Comparison of ENCODE assay signal across 20 cellular contexts in genomic region chr9:5460157-5460556, GRCh38. TPM values are rescaled to one million over a fixed set of nuclear protein-coding genes. Genes with fewer than 3 reads are reported as not detected.
DNase-seq lines count a peak whose midpoint lies in the region; ATAC-seq, FAIRE-seq and TF ChIP-seq lines count a peak whose summit lies in the region.
"Had no signal": no experiment of that assay in that cellular context is flagged by ENCODE, and none has a peak within 500 bp of the region (broad histone marks: within the 10 kb centered on the region; RNA-seq: fewer than 3 reads in every experiment).

No MANE protein-coding gene starts in this region.

- WGBS in GM12878 (ENCODE audit: insufficient coverage, insufficient replicate concordance, low lambda C conversion rate, missing lambda C conversion rate): 7% methylated on average over 1 of the region's 1 CpG
- WGBS in upper lobe of left lung, 2 donors: 70 to 78% methylated on average over 1 of the region's 1 CpG
- 84 to 100% methylated on average over 1 of the region's 1 CpG for WGBS in thyroid gland, 2 donors

- H3K4me3 ChIP-seq in OCI-LY3 (ENCODE audit: low read length): peak overlapping the region; percentile 42; the same call in 1 of the 2 replicates
- H3K4me3 ChIP-seq in GM12878: peak overlapping the region; percentile 35; the same call in 1 of the 2 replicates
- H3K4me3 ChIP-seq in upper lobe of left lung: no peak overlapping the region
- no peak overlapping the region for H3K4me3 ChIP-seq in thyroid gland (replicated peaks in 1 of 3)
- H3K4me3 ChIP-seq: coronary artery, sigmoid colon had no signal

- peaks cover 46% of the 10 kb centered on the region for H3K4me1 Mint-ChIP-seq in activated naive CD4-positive, alpha-beta T cell treated with anti-CD3 and anti-CD28 coated beads, Interleukin-2, amount 50 U/mL, for 24 hours
- no peaks in the 10 kb centered on the region for H3K4me1 Mint-ChIP-seq in osteocyte (ENCODE audit: unreplicated experiment)
- H3K4me1 Mint-ChIP-seq: nephron had no signal

- in situ Hi-C loops in GM12878 (cut with MboI): no loop called here

- intact Hi-C loops in GM12878 (cut with micrococcal nuclease; ENCODE audit: unreplicated experiment): no loop called here
- intact Hi-C loops in thyroid gland (cut with DNase I): no loop called here

- H3K4me1 ChIP-seq in OCI-LY3 (ENCODE audit: low read length): peaks cover 72% of the 10 kb centered on the region
- H3K4me1 ChIP-seq in GM12878 (ENCODE audit: control insufficient read depth, insufficient read depth, low read length): peaks cover 39% of the 10 kb centered on the region
- peaks cover 8 to 12% (median 9%) of the 10 kb centered on the region in 4 donors for H3K4me1 ChIP-seq in upper lobe of left lung
- H3K4me1 ChIP-seq in thyroid gland: no peaks in the 10 kb centered on the region
- H3K4me1 ChIP-seq: sigmoid colon had no signal

- no peaks in the 10 kb centered on the region for H4K20me1 ChIP-seq in OCI-LY3 (ENCODE audit: insufficient read depth, low read length)
- no peaks in the 10 kb centered on the region for H4K20me1 ChIP-seq in GM12878 (ENCODE audit: control insufficient read depth, insufficient read depth)

- TF ChIP-seq EP300 in GM12878 (IDR thresholded peaks at IDR 0.05; ENCODE audit: borderline replicate concordance in 1 of 2, control insufficient read depth in 1 of 2, low read depth in 2 of 2, low read length in 2 of 2): no peak
- TF ChIP-seq EP300 in upper lobe of left lung (IDR thresholded peaks at IDR 0.05): no peak

- TF ChIP-seq RAD21 in GM12878 (IDR thresholded peaks at IDR 0.05; ENCODE audit: insufficient read depth, low read depth, low read length): no peak

- H3K9me3 ChIP-seq in OCI-LY3 (ENCODE audit: insufficient read depth, low read length): no peaks in the 10 kb centered on the region
- H3K9me3 ChIP-seq in GM12878 (replicated peaks; ENCODE audit: control insufficient read depth, insufficient read depth, low read length): no peaks in the 10 kb centered on the region; the same call in 1 of the 3 replicates
- no peaks in the 10 kb centered on the region for H3K9me3 ChIP-seq in upper lobe of left lung
- H3K9me3 ChIP-seq in thyroid gland: no peaks in the 10 kb centered on the region
- H3K9me3 ChIP-seq: sigmoid colon had no signal

- H3K9me3 Mint-ChIP-seq in activated naive CD4-positive, alpha-beta T cell treated with anti-CD3 and anti-CD28 coated beads, Interleukin-2, amount 50 U/mL, for 24 hours: peaks cover 10% of the 10 kb centered on the region
- no peaks in the 10 kb centered on the region for H3K9me3 Mint-ChIP-seq in osteocyte (ENCODE audit: unreplicated experiment)
- H3K9me3 Mint-ChIP-seq: H9, nephron had no signal

- no peak for DNase-seq in activated naive CD4-positive, alpha-beta T cell treated with anti-CD3 and anti-CD28 coated beads, Interleukin-2, amount 50 U/mL, for 16 hours
- DNase-seq in GM12878 (ENCODE audit: low read depth, low spot score): no peak
- DNase-seq in upper lobe of left lung: no peak
- no peak for DNase-seq in osteocyte (ENCODE audit: extremely low spot score, unreplicated experiment)
- DNase-seq in thyroid gland: no peak
- DNase-seq: amniotic stem cell, H9, NCI-H1092, NCI-H2029, NCI-H446, posterior cingulate gyrus, sigmoid colon had no signal

- peaks cover 3% of the 10 kb centered on the region; the same call in 1 of the 2 replicates for H3K79me2 ChIP-seq in OCI-LY3 (ENCODE audit: low read length)
- peaks cover 73% of the 10 kb centered on the region for H3K79me2 ChIP-seq in GM12878 (ENCODE audit: control insufficient read depth, insufficient read depth, low read length)

- SMC1A ChIA-PET in GM12878 (lab: Charles Lee; ENCODE audit: uncharacterized antibody, unreplicated experiment): interaction anchor here (0.7 to 8.9 kb wide), 22 partner anchors 9 to 168 kb away, joined by 3 to 90 read pairs (median 8); partner anchors contain the start of genes CD274, PDCD1LG2 and RIC1

- RAD21 ChIA-PET in GM12878 (lab: Charles Lee; ENCODE audit: unreplicated experiment): interaction anchor here (0.8 to 5.6 kb wide), 21 partner anchors 10 to 371 kb away, joined by 3 to 39 read pairs (median 5); partner anchors contain the start of genes CD274, PDCD1LG2 and PLGRKT

- H3K27ac ChIP-seq in OCI-LY3 (ENCODE audit: low read length) (peak overlapping the region; percentile 91), GM12878 (ENCODE audit: control insufficient read depth, insufficient read depth) (peak overlapping the region; percentile 76), upper lobe of left lung (peak overlapping the region in 3 of 4 donors; percentile 23 to 53 (median 49)), thyroid gland (no peak overlapping the region)
- H3K27ac ChIP-seq: coronary artery, sigmoid colon had no signal

- TF ChIP-seq CTCF in OCI-LY3 (IDR thresholded peaks at IDR 0.05; ENCODE audit: low read depth, low read length): no peak
- TF ChIP-seq CTCF in GM12878 (IDR thresholded peaks at IDR 0.05 in 2 of 3, conservative IDR thresholded peaks at IDR 0.05 in 1 of 3; ENCODE audit: control insufficient read depth in 2 of 3, extremely low read depth in 1 of 3, insufficient read depth in 1 of 3, low read depth in 3 of 3, low read length in 3 of 3): no peak
- TF ChIP-seq CTCF in upper lobe of left lung (IDR thresholded peaks at IDR 0.05): no peak
- no peak for TF ChIP-seq CTCF in osteocyte (IDR thresholded peaks at IDR 0.05)
- TF ChIP-seq CTCF in thyroid gland (IDR thresholded peaks at IDR 0.05): no peak

- POLR2A ChIA-PET in GM12878 (lab: Charles Lee): interaction anchor here (0.9 to 2.2 kb wide), 11 partner anchors 10 to 168 kb away, joined by 3 to 13 read pairs (median 5); partner anchors contain the start of genes CD274 and PLGRKT

- H3K4me3 Mint-ChIP-seq in activated naive CD4-positive, alpha-beta T cell treated with anti-CD3 and anti-CD28 coated beads, Interleukin-2, amount 50 U/mL, for 24 hours: peak overlapping the region; percentile 67
- H3K4me3 Mint-ChIP-seq in osteocyte (ENCODE audit: unreplicated experiment): no peak overlapping the region
- H3K4me3 Mint-ChIP-seq: H9, nephron had no signal

- H3K27me3 ChIP-seq in OCI-LY3 (ENCODE audit: low read depth, low read length) (no peaks in the 10 kb centered on the region), GM12878 (replicated peaks in 1 of 2; ENCODE audit: control insufficient read depth in 2 of 2, insufficient read depth in 2 of 2, low read length in 1 of 2) (no peaks in the 10 kb centered on the region), upper lobe of left lung (no peaks in the 10 kb centered on the region), thyroid gland (no peaks in the 10 kb centered on the region)
- H3K27me3 ChIP-seq: sigmoid colon had no signal

- H2AFZ ChIP-seq in OCI-LY3 (ENCODE audit: low read depth, low read length): no peak overlapping the region
- no peak overlapping the region for H2AFZ ChIP-seq in GM12878 (ENCODE audit: control insufficient read depth, low read depth, low read length)

- H3K36me3 Mint-ChIP-seq in activated naive CD4-positive, alpha-beta T cell treated with anti-CD3 and anti-CD28 coated beads, Interleukin-2, amount 50 U/mL, for 24 hours: peaks cover 56% of the 10 kb centered on the region
- no peaks in the 10 kb centered on the region for H3K36me3 Mint-ChIP-seq in osteocyte (ENCODE audit: unreplicated experiment)

- peak; percentile 53 for ATAC-seq in GM12878
- no peak for ATAC-seq in upper lobe of left lung (ENCODE audit: low FRiP score in 2 of 2)
- ATAC-seq: Panc1 had no signal

- H3K4me2 ChIP-seq in OCI-LY3 (ENCODE audit: low read length): peak overlapping the region; percentile 69
- peak overlapping the region; percentile 52 for H3K4me2 ChIP-seq in GM12878 (ENCODE audit: control insufficient read depth, insufficient read depth)

- H3K27me3 Mint-ChIP-seq in activated naive CD4-positive, alpha-beta T cell treated with anti-CD3 and anti-CD28 coated beads, Interleukin-2, amount 50 U/mL, for 24 hours: no peaks in the 10 kb centered on the region
- H3K27me3 Mint-ChIP-seq in osteocyte (ENCODE audit: unreplicated experiment): no peaks in the 10 kb centered on the region

- TF ChIP-seq POLR2A in GM12878 (IDR thresholded peaks at IDR 0.05; ENCODE audit: low read depth, low read length) (no peak), upper lobe of left lung (IDR thresholded peaks at IDR 0.05) (no peak), thyroid gland (IDR thresholded peaks at IDR 0.05) (no peak)

- H3K27ac Mint-ChIP-seq in activated naive CD4-positive, alpha-beta T cell treated with anti-CD3 and anti-CD28 coated beads, Interleukin-2, amount 50 U/mL, for 24 hours: peak overlapping the region; percentile 95
- H3K27ac Mint-ChIP-seq in osteocyte (ENCODE audit: unreplicated experiment): no peak overlapping the region
- H3K27ac Mint-ChIP-seq: nephron had no signal

- H3K9ac ChIP-seq in OCI-LY3 (ENCODE audit: low read length) (peak overlapping the region; percentile 54), GM12878 (ENCODE audit: control insufficient read depth, insufficient read depth, low read length) (peak overlapping the region; percentile 56)

- CTCF ChIA-PET in GM12878 (lab: Yijun Ruan, JAX): interaction anchor here (0.9 to 3.0 kb wide), 7 partner anchors 8 to 141 kb away, joined by 3 to 8 read pairs (median 5); no protein-coding TSS in a partner anchor

- no TSS peak for BruUV-seq in GM12878 (replicated peaks; lab: Mats Ljungman, UMichigan)

- peak; percentile 35 for FAIRE-seq in GM12878 (lab: Jason Lieb, UNC)
- FAIRE-seq: bronchial epithelial cell, endometrium had no signal

- H3K36me3 ChIP-seq in OCI-LY3 (replicated peaks; ENCODE audit: low read depth, low read length) (peaks cover 24% of the 10 kb centered on the region), GM12878 (ENCODE audit: control insufficient read depth in 2 of 2, insufficient read depth in 2 of 2, low read length in 1 of 2) (peaks cover 15 to 22% of the 10 kb centered on the region in 2 experiments), upper lobe of left lung (peaks cover 0 to 56% (median 9%) of the 10 kb centered on the region in 4 donors), thyroid gland (peaks cover 0 to 7% of the 10 kb centered on the region in 2 donors)

RNA-seq across cellular contexts. Expression of gene CD274, which starts 9.8 kb away (rescaled TPM):
- 338 and 344 TPM in 2 replicates for total RNA-seq in GM12878 (2013; cell fraction: nucleolus; rRNA removed)
- total RNA-seq in GM12878 (2014; rRNA removed): 27.6 and 36.9 TPM in 2 replicates
- 28.4 and 32.0 TPM in 2 replicates for total RNA-seq in GM12878 (2014; rRNA removed; fragmentation: Illumina TruSeq; extraction: Trizol)
- total RNA-seq in GM12878 (2021): 23.5 and 26.6 TPM in 2 replicates
- polyA plus RNA-seq in GM12878 (2011; ENCODE audit: low read depth): 13.3 TPM
- polyA plus RNA-seq in GM12878 (2011; rRNA removed): 128 and 134 TPM in 2 replicates
- polyA plus RNA-seq in GM12878 (2011; cell fraction: cytosol; rRNA removed): 38.8 and 53.1 TPM in 2 replicates
- 186 and 257 TPM in 2 replicates for polyA plus RNA-seq in GM12878 (2011; cell fraction: nucleus; rRNA removed)
- 15.5 and 24.2 TPM in 2 replicates for polyA plus RNA-seq in GM12878 (2012)
- polyA plus RNA-seq in GM12878 (2014; fragmentation: Illumina TruSeq; extraction: Trizol): 34.3 and 37.7 TPM in 2 replicates
- 10 to 100 TPM in 1 of 2 experiments, 1 to 10 TPM in 1; 9.4 to 12.2 TPM for polyA plus RNA-seq in GM12878 (2014; fragmentation: Nextera tagmentation; extraction: Ambion mirVana)
- 24.6 and 25.6 TPM in 2 replicates for polyA plus RNA-seq in GM12878 (2014; rRNA removed)
- polyA plus RNA-seq in GM12878 (2016; fragmentation: Nextera tagmentation; extraction: Ambion mirVana): 10 to 100 TPM; 16.1 to 16.4 TPM
- 79.0 and 144 TPM in 2 replicates for polyA minus RNA-seq in GM12878 (2011; rRNA and poly(A)+ RNA removed)
- polyA minus RNA-seq in GM12878 (2011; cell fraction: cytosol; rRNA and poly(A)+ RNA removed): 14.4 and 17.0 TPM in 2 replicates
- polyA minus RNA-seq in GM12878 (2011; cell fraction: nucleus; rRNA and poly(A)+ RNA removed): 141 and 142 TPM in 2 replicates
- total RNA-seq in upper lobe of left lung: 10 to 100 TPM; 11.6 to 20.8 (median 14.4) TPM
- total RNA-seq in osteocyte: 0.31 and 0.43 TPM in 2 replicates
- 1 to 10 TPM; 3.0 to 6.5 (median 4.9) TPM for total RNA-seq in thyroid gland
- total RNA-seq: H9 had no signal

RNA-seq across cellular contexts. Expression of gene PLGRKT, which starts 22.4 kb away (rescaled TPM):
- total RNA-seq in GM12878 (2013; cell fraction: nucleolus; rRNA removed): 9.8 and 12.2 TPM in 2 replicates
- total RNA-seq in GM12878 (2014; rRNA removed) (25.2 and 28.2 TPM in 2 replicates), GM12878 (2014; rRNA removed; fragmentation: Illumina TruSeq; extraction: Trizol) (42.0 and 45.9 TPM in 2 replicates), GM12878 (2021) (29.0 and 34.2 TPM in 2 replicates), upper lobe of left lung (10 to 100 TPM in 5 of 6 donors, 1 to 10 TPM in 1; 3.1 to 19.3 (median 14.4) TPM), osteocyte (12.4 and 13.9 TPM in 2 replicates), thyroid gland (10 to 100 TPM; 16.2 to 32.7 (median 27.7) TPM)
- 12.6 TPM for polyA plus RNA-seq in GM12878 (2011; ENCODE audit: low read depth)
- polyA plus RNA-seq in GM12878 (2011; rRNA removed) (34.8 and 53.5 TPM in 2 replicates), GM12878 (2014; fragmentation: Illumina TruSeq; extraction: Trizol) (28.0 and 32.8 TPM in 2 replicates), GM12878 (2014; fragmentation: Nextera tagmentation; extraction: Ambion mirVana) (10 to 100 TPM; 62.2 to 64.4 TPM), GM12878 (2014; rRNA removed) (23.0 and 27.8 TPM in 2 replicates), GM12878 (2016; fragmentation: Nextera tagmentation; extraction: Ambion mirVana) (10 to 100 TPM; 65.4 to 72.3 TPM)
- polyA plus RNA-seq in GM12878 (2011; cell fraction: cytosol; rRNA removed): 12.3 and 13.3 TPM in 2 replicates
- 7.5 and 8.7 TPM in 2 replicates for polyA plus RNA-seq in GM12878 (2011; cell fraction: nucleus; rRNA removed)
- polyA plus RNA-seq in GM12878 (2012): 18.1 and 20.1 TPM in 2 replicates
- 4.7 and 7.4 TPM in 2 replicates for polyA minus RNA-seq in GM12878 (2011; rRNA and poly(A)+ RNA removed)
- polyA minus RNA-seq in GM12878 (2011; cell fraction: cytosol; rRNA and poly(A)+ RNA removed): 5.4 and 6.7 TPM in 2 replicates
- polyA minus RNA-seq in GM12878 (2011; cell fraction: nucleus; rRNA and poly(A)+ RNA removed): 5.1 and 9.6 TPM in 2 replicates

RNA-seq across cellular contexts. Expression of gene PDCD1LG2, which starts 50.2 kb away (rescaled TPM):
- 37.4 and 39.7 TPM in 2 replicates for total RNA-seq in GM12878 (2013; cell fraction: nucleolus; rRNA removed)
- total RNA-seq in GM12878 (2014; rRNA removed): 3.4 and 4.0 TPM in 2 replicates
- total RNA-seq in GM12878 (2014; rRNA removed; fragmentation: Illumina TruSeq; extraction: Trizol): 3.2 and 3.9 TPM in 2 replicates
- total RNA-seq in GM12878 (2021): 1.9 and 2.4 TPM in 2 replicates
- polyA plus RNA-seq in GM12878 (2011; ENCODE audit: low read depth): 1.5 TPM
- 37.3 and 46.0 TPM in 2 replicates for polyA plus RNA-seq in GM12878 (2011; rRNA removed)
- 19.5 and 25.9 TPM in 2 replicates for polyA plus RNA-seq in GM12878 (2011; cell fraction: cytosol; rRNA removed)
- 22.2 and 35.4 TPM in 2 replicates for polyA plus RNA-seq in GM12878 (2011; cell fraction: nucleus; rRNA removed)
- polyA plus RNA-seq in GM12878 (2012): 1.3 and 3.0 TPM in 2 replicates
- 2.9 and 3.3 TPM in 2 replicates for polyA plus RNA-seq in GM12878 (2014; fragmentation: Illumina TruSeq; extraction: Trizol)
- polyA plus RNA-seq in GM12878 (2014; fragmentation: Nextera tagmentation; extraction: Ambion mirVana): 1 to 10 TPM; 1.5 to 2.5 TPM
- 1.8 and 2.0 TPM in 2 replicates for polyA plus RNA-seq in GM12878 (2014; rRNA removed)
- polyA plus RNA-seq in GM12878 (2016; fragmentation: Nextera tagmentation; extraction: Ambion mirVana): 1 to 10 TPM; 3.0 to 4.1 TPM
- 51.9 and 57.8 TPM in 2 replicates for polyA minus RNA-seq in GM12878 (2011; rRNA and poly(A)+ RNA removed)
- 16.7 and 17.6 TPM in 2 replicates for polyA minus RNA-seq in GM12878 (2011; cell fraction: cytosol; rRNA and poly(A)+ RNA removed)
- 29.9 and 30.0 TPM in 2 replicates for polyA minus RNA-seq in GM12878 (2011; cell fraction: nucleus; rRNA and poly(A)+ RNA removed)
- 10 to 100 TPM in 1 of 6 donors, 1 to 10 TPM in 5; 1.0 to 10.6 (median 3.2) TPM for total RNA-seq in upper lobe of left lung
- total RNA-seq in osteocyte: 1.7 TPM in 2 replicates
- 1 to 10 TPM in 3 of 4 donors, under 1 TPM in 1; 0.78 to 2.6 (median 1.6) TPM for total RNA-seq in thyroid gland
- total RNA-seq: H9, SK-MEL-5 had no signal

Comparison
In these comparisons a context has a peak if more than half of its experiments do, and no peak if none do; other contexts are left out.
1. H3K27ac ChIP-seq: peak in OCI-LY3 (single experiment), GM12878 (single experiment) and upper lobe of left lung (3 of 4); none in thyroid gland (0 of 3).
2. H3K4me3 ChIP-seq: peak in OCI-LY3 (single experiment) and GM12878 (single experiment); none in upper lobe of left lung (0 of 4) and thyroid gland (0 of 3).